In genomic region chr11:64152841-64153691, GRCh38 we compare ENCODE assay signal across 8 cellular contexts. TPM values are rescaled to one million over a fixed set of nuclear protein-coding genes. Genes with fewer than 3 reads are reported as not detected.
DNase-seq lines count a peak whose midpoint lies in the region; ATAC-seq and TF ChIP-seq lines count a peak whose summit lies in the region.

No MANE protein-coding gene starts in this region.

- POLR2A ChIA-PET in CD8-positive, alpha-beta memory T cell (lab: Charles Lee), result no interaction called here
- POLR2A ChIA-PET in activated CD4-positive, alpha-beta T cell treated with anti-CD3 and anti-CD28 coated beads for 36 hours (lab: Charles Lee), result no interaction called here

- H3K9me3 ChIP-seq in CD8-positive, alpha-beta memory T cell (ENCODE audit: low read length), result no peaks in the 10 kb centered on the region
- H3K9me3 ChIP-seq in lung (ENCODE audit: control insufficient read depth in 2 of 2, insufficient read depth in 1 of 2, low read length in 1 of 2), result no peaks in the 10 kb centered on the region

- H3K4me3 ChIP-seq in CD8-positive, alpha-beta memory T cell (ENCODE audit: low read length), result no peak overlapping the region
- no peak overlapping the region for H3K4me3 ChIP-seq in lung

- TF ChIP-seq CTCF in chondrocyte (IDR thresholded peaks at IDR 0.05), result peak; percentile 98
- TF ChIP-seq CTCF in lung (IDR thresholded peaks at IDR 0.05; ENCODE audit: control extremely low read depth, extremely low read depth), result peak; percentile 94

- DNase-seq in CD8-positive, alpha-beta memory T cell, result peak; percentile 54 to 72 (median 62)
- DNase-seq in NCI-H2029 treated with DMSO at 0.1 percent for 48 hours (lab: John Stamatoyannopoulos, UW), result peak; percentile 32
- peak; percentile 85 for DNase-seq in activated CD4-positive, alpha-beta T cell treated with anti-CD3 and anti-CD28 coated beads for 36 hours
- no peak for DNase-seq in chondrocyte (ENCODE audit: low spot score)
- DNase-seq in lung (ENCODE audit: low spot score), result peak; percentile 64
- peak; percentile 43 for DNase-seq in stimulated activated CD8-positive, alpha-beta memory T cell treated with anti-CD3 and anti-CD28 coated beads, Interleukin-15, amount 100 ng/mL, for 1 hour (ENCODE audit: low read depth)
- no peak for DNase-seq in NCI-H524 treated with DMSO at 0.1 percent for 48 hours (lab: John Stamatoyannopoulos, UW)

- 17 to 18% methylated on average over 20 to 23 of the region's 23 CpGs for WGBS in lung, 2 donors

- H3K9me3 Mint-ChIP-seq in CD8-positive, alpha-beta memory T cell, result no peaks in the 10 kb centered on the region
- no peaks in the 10 kb centered on the region for H3K9me3 Mint-ChIP-seq in activated CD4-positive, alpha-beta T cell treated with anti-CD3 and anti-CD28 coated beads for 36 hours (ENCODE audit: low read depth)
- no peaks in the 10 kb centered on the region for H3K9me3 Mint-ChIP-seq in chondrocyte (ENCODE audit: low read depth)

- no peaks in the 10 kb centered on the region for H3K36me3 Mint-ChIP-seq in CD8-positive, alpha-beta memory T cell
- H3K36me3 Mint-ChIP-seq in activated CD4-positive, alpha-beta T cell treated with anti-CD3 and anti-CD28 coated beads for 36 hours (ENCODE audit: low read depth), result no peaks in the 10 kb centered on the region
- no peaks in the 10 kb centered on the region for H3K36me3 Mint-ChIP-seq in chondrocyte (ENCODE audit: low read depth)

- H3K27me3 ChIP-seq in CD8-positive, alpha-beta memory T cell (ENCODE audit: insufficient read depth, low read length, poor library complexity, severe bottlenecking), result no peaks in the 10 kb centered on the region
- H3K27me3 ChIP-seq in lung (ENCODE audit: control insufficient read depth, insufficient read depth), result no peaks in the 10 kb centered on the region

- peak overlapping the region in 1 of 8 donors; percentile 51 for H3K27ac Mint-ChIP-seq in CD8-positive, alpha-beta memory T cell
- no peak overlapping the region for H3K27ac Mint-ChIP-seq in activated CD4-positive, alpha-beta T cell treated with anti-CD3 and anti-CD28 coated beads for 36 hours
- no peak overlapping the region for H3K27ac Mint-ChIP-seq in chondrocyte (ENCODE audit: unreplicated experiment)

- H3K36me3 ChIP-seq in CD8-positive, alpha-beta memory T cell (ENCODE audit: insufficient read depth, low read length), result no peaks in the 10 kb centered on the region
- H3K36me3 ChIP-seq in lung (ENCODE audit: control insufficient read depth in 2 of 2, insufficient read depth in 2 of 2, low read length in 2 of 2), result peaks cover 0 to 1% of the 10 kb centered on the region in 2 donors

- ATAC-seq in GM21619 (IDR thresholded peaks at IDR 0.05; ENCODE audit: unreplicated experiment), result peak; percentile 70
- peak; percentile 97 for ATAC-seq in activated CD4-positive, alpha-beta T cell treated with anti-CD3 and anti-CD28 coated beads for 36 hours
- ATAC-seq in lung (ENCODE audit: insufficient read depth, low FRiP score), result peak; percentile 71

- intact Hi-C loops in activated CD4-positive, alpha-beta T cell treated with anti-CD3 and anti-CD28 coated beads for 36 hours (cut with DNase I, micrococcal nuclease), result loop anchor here in 1 of 2 experiments (1.0 to 2.0 kb wide), 3 partner anchors 153 to 384 kb away; partner anchors contain the start of gene ZFTA

- peaks cover 0 to 6% (median 2%) of the 10 kb centered on the region in 3 donors for H3K4me1 Mint-ChIP-seq in CD8-positive, alpha-beta memory T cell
- H3K4me1 Mint-ChIP-seq in activated CD4-positive, alpha-beta T cell treated with anti-CD3 and anti-CD28 coated beads for 36 hours, result peaks cover 3% of the 10 kb centered on the region
- peaks cover 3% of the 10 kb centered on the region for H3K4me1 Mint-ChIP-seq in chondrocyte (ENCODE audit: low read depth)

- no peak overlapping the region for H3K4me3 Mint-ChIP-seq in CD8-positive, alpha-beta memory T cell
- no peak overlapping the region for H3K4me3 Mint-ChIP-seq in activated CD4-positive, alpha-beta T cell treated with anti-CD3 and anti-CD28 coated beads for 36 hours
- H3K4me3 Mint-ChIP-seq in chondrocyte (ENCODE audit: unreplicated experiment), result no peak overlapping the region

- CTCF ChIA-PET in CD8-positive, alpha-beta memory T cell (lab: Charles Lee), result interaction anchor here (1.0 to 6.6 kb wide), 10 partner anchors 9 to 387 kb away, joined by 3 to 64 read pairs (median 4); partner anchors contain the start of genes MARK2 and ZFTA
- CTCF ChIA-PET in activated CD4-positive, alpha-beta T cell treated with anti-CD3 and anti-CD28 coated beads for 36 hours (lab: Charles Lee), result interaction anchor here (0.5 to 7.6 kb wide), 14 partner anchors 8 to 656 kb away, joined by 3 to 80 read pairs (median 3); partner anchors contain the start of gene MACROD1

- peaks cover 0 to 2% of the 10 kb centered on the region in 2 donors for H3K27me3 Mint-ChIP-seq in CD8-positive, alpha-beta memory T cell
- H3K27me3 Mint-ChIP-seq in activated CD4-positive, alpha-beta T cell treated with anti-CD3 and anti-CD28 coated beads for 36 hours, result no peaks in the 10 kb centered on the region
- peaks cover 7% of the 10 kb centered on the region for H3K27me3 Mint-ChIP-seq in chondrocyte (ENCODE audit: low read depth)

- H3K4me1 ChIP-seq in CD8-positive, alpha-beta memory T cell (ENCODE audit: insufficient read depth, low read length), result no peaks in the 10 kb centered on the region
- H3K4me1 ChIP-seq in lung (ENCODE audit: control insufficient read depth in 2 of 2, insufficient read depth in 2 of 2, low read length in 2 of 2), result no peaks in the 10 kb centered on the region

- H3K27ac ChIP-seq in CD8-positive, alpha-beta memory T cell (ENCODE audit: low read depth, low read length), result no peak overlapping the region
- H3K27ac ChIP-seq in lung (ENCODE audit: low read depth in 1 of 2, low read length in 1 of 2), result no peak overlapping the region

RNA-seq across cellular contexts. Expression of gene MACROD1, which starts 12.8 kb away (rescaled TPM):
- 10 to 100 TPM; 19.6 to 25.5 TPM for total RNA-seq in CD8-positive, alpha-beta memory T cell
- polyA plus RNA-seq in CD8-positive, alpha-beta memory T cell, result 9.2 TPM
- total RNA-seq in activated CD4-positive, alpha-beta T cell treated with anti-CD3 and anti-CD28 coated beads for 36 hours, result 10 to 100 TPM; 26.4 to 28.6 TPM
- total RNA-seq in chondrocyte (15.7 to 20.6 TPM (median 16.9 TPM) in 3 replicates), lung (10 to 100 TPM; 13.6 to 24.5 TPM)
- 10 to 100 TPM in 1 of 2 donors, 1 to 10 TPM in 1; 9.9 to 70.0 TPM for polyA plus RNA-seq in lung

RNA-seq across cellular contexts. Expression of gene STIP1, which starts 32.9 kb away (rescaled TPM):
- total RNA-seq in CD8-positive, alpha-beta memory T cell, result 100 to 1,000 TPM; 457 to 461 TPM
- polyA plus RNA-seq in CD8-positive, alpha-beta memory T cell, result 108 TPM
- 100 to 1,000 TPM; 398 to 403 TPM for total RNA-seq in activated CD4-positive, alpha-beta T cell treated with anti-CD3 and anti-CD28 coated beads for 36 hours
- total RNA-seq in chondrocyte, result 108 to 129 TPM (median 109 TPM) in 3 replicates
- total RNA-seq in lung, result 100 to 1,000 TPM; 107 to 122 TPM
- 10 to 100 TPM; 75.9 to 82.1 TPM for polyA plus RNA-seq in lung

RNA-seq across cellular contexts. Expression of gene FERMT3, which starts 53.5 kb away (rescaled TPM):
- 100 to 1,000 TPM; 205 to 213 TPM for total RNA-seq in CD8-positive, alpha-beta memory T cell
- polyA plus RNA-seq in CD8-positive, alpha-beta memory T cell, result 206 TPM
- total RNA-seq in activated CD4-positive, alpha-beta T cell treated with anti-CD3 and anti-CD28 coated beads for 36 hours, result 100 to 1,000 TPM; 182 to 184 TPM
- total RNA-seq in chondrocyte (1.0 to 1.5 TPM (median 1.5 TPM) in 3 replicates), lung (100 to 1,000 TPM in 1 of 2 donors, 10 to 100 TPM in 1; 17.4 to 102 TPM)
- polyA plus RNA-seq in lung, result 100 to 1,000 TPM in 1 of 2 donors, 10 to 100 TPM in 1; 67.3 to 182 TPM

Comparison
In these comparisons a context has a peak if more than half of its experiments do, and no peak if none do; other contexts are left out.
1. DNase-seq: peak in CD8-positive, alpha-beta memory T cell (5 of 5), NCI-H2029 treated with DMSO at 0.1 percent for 48 hours (single experiment), activated CD4-positive, alpha-beta T cell treated with anti-CD3 and anti-CD28 coated beads for 36 hours (single experiment), lung (single experiment) and stimulated activated CD8-positive, alpha-beta memory T cell treated with anti-CD3 and anti-CD28 coated beads, Interleukin-15, amount 100 ng/mL, for 1 hour (single experiment); none in chondrocyte (single experiment) and NCI-H524 treated with DMSO at 0.1 percent for 48 hours (single experiment).
2. Peak in every context shown above with its lines, with median percentiles within 50 percentile points of each other: ATAC-seq.